Comparison of ENCODE assay signal across 8 cellular contexts in genomic region chr10:95756796-95757657, GRCh38. TPM values are rescaled to one million over a fixed set of nuclear protein-coding genes. Genes with fewer than 3 reads are reported as not detected.
A peak's percentile ranks its signal among the peaks of the same experiment; 100 is the strongest.
DNase-seq lines count a peak whose midpoint lies in the region; ATAC-seq, FAIRE-seq and TF ChIP-seq lines count a peak whose summit lies in the region.

No MANE protein-coding gene starts in this region.

- peaks cover 14% of the 10 kb centered on the region for H3K27me3 Mint-ChIP-seq in activated CD8-positive, alpha-beta T cell treated with anti-CD3 and anti-CD28 coated beads for 36 hours
- H3K27me3 Mint-ChIP-seq in stimulated activated naive B cell treated with anti-CD40 and anti-IgM and Interleukin-4, amounts not matched to agents 10 μg/mL and 1 μg/mL and 100 μg/mL, for 72 hours: no peaks in the 10 kb centered on the region

- peak overlapping the region; percentile 58 for H3K4me3 Mint-ChIP-seq in activated CD8-positive, alpha-beta T cell treated with anti-CD3 and anti-CD28 coated beads for 36 hours
- peak overlapping the region; percentile 88 to 94 for H3K4me3 Mint-ChIP-seq in stimulated activated naive B cell treated with anti-CD40 and anti-IgM and Interleukin-4, amounts not matched to agents 10 μg/mL and 1 μg/mL and 100 μg/mL, for 72 hours

- peak overlapping the region; percentile 34 for H3K27ac Mint-ChIP-seq in activated CD8-positive, alpha-beta T cell treated with anti-CD3 and anti-CD28 coated beads for 36 hours
- peak overlapping the region; percentile 96 for H3K27ac Mint-ChIP-seq in stimulated activated naive B cell treated with anti-CD40 and anti-IgM and Interleukin-4, amounts not matched to agents 10 μg/mL and 1 μg/mL and 100 μg/mL, for 72 hours

- intact Hi-C loops in activated CD8-positive, alpha-beta T cell treated with anti-CD3 and anti-CD28 coated beads for 36 hours (cut with micrococcal nuclease): no loop called here
- intact Hi-C loops in kidney (cut with DNase I): no loop called here

- TF ChIP-seq CTCF in HL-60 (IDR thresholded peaks at IDR 0.05; ENCODE audit: insufficient read depth, low read length) (no peak), kidney (IDR thresholded peaks at IDR 0.05; ENCODE audit: borderline replicate concordance, extremely low read depth, insufficient read depth) (no peak)
- TF ChIP-seq CTCF in activated CD8-positive, alpha-beta T cell treated with anti-CD3 and anti-CD28 coated beads for 36 hours (IDR thresholded peaks at IDR 0.05): no peak

- no peak overlapping the region for H3K9ac ChIP-seq in kidney (ENCODE audit: low read length in 2 of 2)

- FAIRE-seq in kidney (lab: Jason Lieb, UNC): no peak

- H3K4me1 Mint-ChIP-seq in activated CD8-positive, alpha-beta T cell treated with anti-CD3 and anti-CD28 coated beads for 36 hours (ENCODE audit: low read depth): peaks cover 10% of the 10 kb centered on the region
- H3K4me1 Mint-ChIP-seq in stimulated activated naive B cell treated with anti-CD40 and anti-IgM and Interleukin-4, amounts not matched to agents 10 μg/mL and 1 μg/mL and 100 μg/mL, for 72 hours: peaks cover 39 to 76% of the 10 kb centered on the region in 2 donors

- H3K27ac ChIP-seq in HL-60 (replicated peaks): peak overlapping the region; percentile 85
- peak overlapping the region in 1 of 2 donors; percentile 1 for H3K27ac ChIP-seq in kidney (ENCODE audit: low read depth in 2 of 2, low read length in 2 of 2)

- no peaks in the 10 kb centered on the region for H3K9me3 Mint-ChIP-seq in activated CD8-positive, alpha-beta T cell treated with anti-CD3 and anti-CD28 coated beads for 36 hours
- peaks cover 0 to 2% of the 10 kb centered on the region in 2 donors for H3K9me3 Mint-ChIP-seq in stimulated activated naive B cell treated with anti-CD40 and anti-IgM and Interleukin-4, amounts not matched to agents 10 μg/mL and 1 μg/mL and 100 μg/mL, for 72 hours

- H3K4me1 ChIP-seq in kidney (ENCODE audit: control insufficient read depth in 1 of 2, insufficient read depth in 1 of 2, low read depth in 1 of 2, low read length in 2 of 2): peaks cover 0 to 3% of the 10 kb centered on the region in 2 donors

- no peaks in the 10 kb centered on the region for H3K36me3 ChIP-seq in kidney (ENCODE audit: control insufficient read depth in 1 of 2, insufficient read depth in 2 of 2, low read length in 2 of 2)

- no peaks in the 10 kb centered on the region for H3K27me3 ChIP-seq in HL-60 (ENCODE audit: insufficient read depth, poor library complexity, severe bottlenecking)

- no peaks in the 10 kb centered on the region for H3K36me3 Mint-ChIP-seq in activated CD8-positive, alpha-beta T cell treated with anti-CD3 and anti-CD28 coated beads for 36 hours (ENCODE audit: low read depth)
- peaks cover 30 to 53% of the 10 kb centered on the region in 2 donors for H3K36me3 Mint-ChIP-seq in stimulated activated naive B cell treated with anti-CD40 and anti-IgM and Interleukin-4, amounts not matched to agents 10 μg/mL and 1 μg/mL and 100 μg/mL, for 72 hours

- no peak for ATAC-seq in activated CD8-positive, alpha-beta T cell treated with anti-CD3 and anti-CD28 coated beads for 36 hours
- peak in 1 of 2 donors; percentile 6 for ATAC-seq in stimulated activated naive B cell treated with anti-CD40 and anti-IgM and Interleukin-4, amounts not matched to agents 10 μg/mL and 1 μg/mL and 100 μg/mL, for 72 hours (replicated peaks)
- ATAC-seq in GM19463 (IDR thresholded peaks at IDR 0.05; ENCODE audit: unreplicated experiment): no peak

- H3K4me3 ChIP-seq in HL-60 (replicated peaks; ENCODE audit: insufficient read depth, low read length) (peak overlapping the region; percentile 45), kidney (ENCODE audit: low read length in 2 of 2) (peak overlapping the region; percentile 26 to 51)

- POLR2A ChIA-PET in activated CD8-positive, alpha-beta T cell treated with anti-CD3 and anti-CD28 coated beads for 36 hours (lab: Charles Lee): no interaction called here

- no peaks in the 10 kb centered on the region for H3K9me3 ChIP-seq in kidney (ENCODE audit: control insufficient read depth in 1 of 2, low read length in 2 of 2)

- DNase-seq in HL-60 (ENCODE audit: low read depth in 1 of 2, low spot score in 1 of 2) (no peak), kidney (no peak), H4 (ENCODE audit: low spot score) (no peak), T-helper 9 cell (no peak), NCI-H526 (lab: John Stamatoyannopoulos, UW) (no peak)
- no peak for DNase-seq in activated CD8-positive, alpha-beta T cell treated with anti-CD3 and anti-CD28 coated beads for 36 hours
- DNase-seq in stimulated activated naive B cell treated with anti-CD40 and anti-IgM and Interleukin-4, amounts not matched to agents 10 μg/mL and 1 μg/mL and 100 μg/mL, for 72 hours: no peak

- CTCF ChIA-PET in activated CD8-positive, alpha-beta T cell treated with anti-CD3 and anti-CD28 coated beads for 36 hours (lab: Charles Lee): interaction anchor here (1.0 to 1.2 kb wide), 2 partner anchors 15 to 63 kb away, joined by 4 read pairs; partner anchors contain the start of gene TCTN3

RNA-seq across cellular contexts. Expression of gene ENTPD1, which starts 1.1 kb away (rescaled TPM):
- total RNA-seq in activated CD8-positive, alpha-beta T cell treated with anti-CD3 and anti-CD28 coated beads for 36 hours: 1 to 10 TPM; 4.4 to 4.6 TPM
- 36.6 TPM for total RNA-seq in kidney
- polyA plus RNA-seq in kidney (ENCODE audit: insufficient read depth, low read depth, low replicate concordance): 5.2 TPM
- 0.12 TPM in 1 of 2 replicates, not detected in the other for total RNA-seq in H4 (2014; rRNA removed; shearing (Covaris generic))
